ENCODE assay signal across 14 cellular contexts in the genomic region with DNA sequence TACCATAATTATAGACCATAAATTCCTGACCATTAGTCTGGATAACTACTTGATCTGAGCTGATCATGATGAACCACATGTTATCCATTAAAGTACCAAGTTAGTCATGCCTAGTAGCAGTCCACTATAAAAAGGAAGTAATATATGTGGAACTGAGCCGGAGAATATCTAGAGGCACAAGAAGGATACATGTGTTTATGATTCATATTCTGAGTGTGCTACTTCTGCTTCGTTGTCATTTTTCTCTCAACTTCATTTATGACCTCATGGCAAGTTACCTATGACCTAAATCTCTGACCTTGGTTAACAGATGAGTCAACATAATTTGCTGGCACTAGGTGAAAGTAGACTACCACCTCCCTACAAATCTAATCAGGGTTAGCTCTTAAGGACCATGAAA. TPM values are rescaled to one million over a fixed set of nuclear protein-coding genes. Genes with fewer than 3 reads are reported as not detected.
A peak's percentile ranks its signal among the peaks of the same experiment; 100 is the strongest.
DNase-seq lines count a peak whose midpoint lies in the region; ATAC-seq and TF ChIP-seq lines count a peak whose summit lies in the region.
"Had no signal": no experiment of that assay in that cellular context is flagged by ENCODE, and none has a peak within 500 bp of the region (broad histone marks: within the 10 kb centered on the region; RNA-seq: fewer than 3 reads in every experiment).

No MANE protein-coding gene starts in this region.

- ATAC-seq in upper lobe of right lung (peak; percentile 65), GM19467 (IDR thresholded peaks at IDR 0.05; ENCODE audit: unreplicated experiment) (no peak)

- H3K9me3 ChIP-seq in upper lobe of right lung = no peaks in the 10 kb centered on the region
- H3K9me3 ChIP-seq: thyroid gland had no signal

- H3K27ac ChIP-seq in upper lobe of right lung = no peak overlapping the region
- H3K27ac ChIP-seq: spleen, thyroid gland, VCaP had no signal

- H3K4me1 ChIP-seq in upper lobe of right lung = no peaks in the 10 kb centered on the region
- H3K4me1 ChIP-seq: thyroid gland had no signal

- no peak overlapping the region for H3K4me3 ChIP-seq in fibroblast of mammary gland (ENCODE audit: control insufficient read depth, low read depth, low read length)
- no peak overlapping the region for H3K4me3 ChIP-seq in upper lobe of right lung
- H3K4me3 ChIP-seq: spleen, thyroid gland had no signal

- no peaks in the 10 kb centered on the region for H3K27me3 ChIP-seq in upper lobe of right lung
- H3K27me3 ChIP-seq: thyroid gland had no signal

- TF ChIP-seq CTCF in fibroblast of mammary gland (conservative IDR thresholded peaks at IDR 0.05; ENCODE audit: control insufficient read depth, insufficient read depth, low read depth, low read length) (no peak), upper lobe of right lung (IDR thresholded peaks at IDR 0.05) (no peak)

- DNase-seq in SIG-M5 treated with dmso at 0.1 percent for 504 hours (lab: John Stamatoyannopoulos, UW; ENCODE audit: unreplicated experiment) (peak; percentile 35), SIG-M5 (lab: John Stamatoyannopoulos, UW) (no peak), RKO (ENCODE audit: low spot score) (peak; percentile 67), fibroblast of mammary gland (ENCODE audit: low read depth) (peak; percentile 96), upper lobe of right lung (no peak), NCI-H2227 (lab: John Stamatoyannopoulos, UW; ENCODE audit: unreplicated experiment) (no peak), T1000 (lab: John Stamatoyannopoulos, UW) (no peak)
- DNase-seq: activated naive CD4-positive, alpha-beta T cell treated with Interleukin-2 at 50 U/mL for 16 hours; occipital lobe; SHP77; spleen; thyroid gland had no signal

- intact Hi-C loops in upper lobe of right lung (cut with DNase I) = no loop called here

- H3K36me3 ChIP-seq in upper lobe of right lung = no peaks in the 10 kb centered on the region
- H3K36me3 ChIP-seq: spleen, thyroid gland had no signal

RNA-seq across cellular contexts. Expression of a gene that starts 56.5 kb away (rescaled TPM):
- total RNA-seq in upper lobe of right lung = 61.5 TPM

Comparison
In these comparisons a context has a peak if more than half of its experiments do, and no peak if none do; other contexts are left out.
1. DNase-seq: peak in SIG-M5 treated with dmso at 0.1 percent for 504 hours (single experiment), RKO (single experiment) and fibroblast of mammary gland (single experiment); none in SIG-M5 (single experiment), upper lobe of right lung (single experiment), NCI-H2227 (single experiment) and T1000 (single experiment).